In genomic region chr2:105042189-105042588, GRCh38 we compare ENCODE assay signal across 1 cellular context.
TF ChIP-seq lines count a peak whose summit lies in the region.

No MANE protein-coding gene starts in this region.

TF ChIP-seq in K562, 482 proteins besides CTCF, POLR2A, EP300 and RAD21 (continued from another document):
- TF ChIP-seq ZNF318 (IDR thresholded peaks at IDR 0.05; ENCODE audit: borderline replicate concordance in 1 of 2, low read depth in 1 of 2), result no peak
- TF ChIP-seq E4F1 (CRISPR knock-in tag; IDR thresholded peaks at IDR 0.05; ENCODE audit: borderline replicate concordance), result no peak
- peak; percentile 54 for TF ChIP-seq NFIC (IDR thresholded peaks at IDR 0.05)
- TF ChIP-seq YY1 (IDR thresholded peaks at IDR 0.05; ENCODE audit: borderline replicate concordance in 1 of 3, control insufficient read depth in 1 of 3, extremely low read depth in 1 of 3, insufficient read depth in 3 of 3, insufficient read length in 1 of 3, insufficient replicate concordance in 2 of 3, low read depth in 1 of 3, low read length in 2 of 3), result peak in 1 of 3 experiments; percentile 41
- TF ChIP-seq ZNF224 (CRISPR knock-in tag; IDR thresholded peaks at IDR 0.05), result no peak
- TF ChIP-seq MTA1 (IDR thresholded peaks at IDR 0.05; ENCODE audit: borderline replicate concordance), result no peak
- no peak for TF ChIP-seq ZNF311 (CRISPR knock-in tag; IDR thresholded peaks at IDR 0.05)
- no peak for TF ChIP-seq PTTG1 (tag; IDR thresholded peaks at IDR 0.05; ENCODE audit: low read depth)
TF ChIP-seq in K562: peak in this region for 2.
